Comparison of ENCODE assay signal across 1 cellular context in genomic region chr10:109933984-109934565, GRCh38.
TF ChIP-seq lines count a peak whose summit lies in the region.

No MANE protein-coding gene starts in this region.

TF ChIP-seq in HepG2, 621 proteins besides CTCF, POLR2A, EP300 and RAD21:
- TF ChIP-seq ZSCAN22 (CRISPR knock-in tag; IDR thresholded peaks at IDR 0.05) (no peak), AGO2 (optimal IDR thresholded peaks at IDR 0.05; ENCODE audit: low read depth, low read length) (no peak), TOPORS (CRISPR knock-in tag; IDR thresholded peaks at IDR 0.05) (no peak), ZNF780A (CRISPR knock-in tag; IDR thresholded peaks at IDR 0.05) (no peak), YEATS2 (CRISPR knock-in tag; IDR thresholded peaks at IDR 0.05; ENCODE audit: borderline replicate concordance) (no peak), DR1 (CRISPR knock-in tag; IDR thresholded peaks at IDR 0.05) (no peak), ZNF362 (CRISPR knock-in tag; IDR thresholded peaks at IDR 0.05; ENCODE audit: borderline replicate concordance) (peak; percentile 57; the same call in 1 of the 2 replicates), MNT (IDR thresholded peaks at IDR 0.05) (peak; percentile 64; the same call in 1 of the 2 replicates), PHF8 (CRISPR knock-in tag; IDR thresholded peaks at IDR 0.05) (no peak), RBM39 (IDR thresholded peaks at IDR 0.05; ENCODE audit: low read depth, low read length, poor library complexity, severe bottlenecking) (no peak), ZSCAN21 (CRISPR knock-in tag; IDR thresholded peaks at IDR 0.05; ENCODE audit: borderline replicate concordance) (no peak)
- TF ChIP-seq, protein P1, sequence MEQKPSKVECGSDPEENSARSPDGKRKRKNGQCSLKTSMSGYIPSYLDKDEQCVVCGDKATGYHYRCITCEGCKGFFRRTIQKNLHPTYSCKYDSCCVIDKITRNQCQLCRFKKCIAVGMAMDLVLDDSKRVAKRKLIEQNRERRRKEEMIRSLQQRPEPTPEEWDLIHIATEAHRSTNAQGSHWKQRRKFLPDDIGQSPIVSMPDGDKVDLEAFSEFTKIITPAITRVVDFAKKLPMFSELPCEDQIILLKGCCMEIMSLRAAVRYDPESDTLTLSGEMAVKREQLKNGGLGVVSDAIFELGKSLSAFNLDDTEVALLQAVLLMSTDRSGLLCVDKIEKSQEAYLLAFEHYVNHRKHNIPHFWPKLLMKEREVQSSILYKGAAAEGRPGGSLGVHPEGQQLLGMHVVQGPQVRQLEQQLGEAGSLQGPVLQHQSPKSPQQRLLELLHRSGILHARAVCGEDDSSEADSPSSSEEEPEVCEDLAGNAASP (CRISPR knock-in tag; IDR thresholded peaks at IDR 0.05; ENCODE audit: borderline replicate concordance), result no peak
